In the genomic region with DNA sequence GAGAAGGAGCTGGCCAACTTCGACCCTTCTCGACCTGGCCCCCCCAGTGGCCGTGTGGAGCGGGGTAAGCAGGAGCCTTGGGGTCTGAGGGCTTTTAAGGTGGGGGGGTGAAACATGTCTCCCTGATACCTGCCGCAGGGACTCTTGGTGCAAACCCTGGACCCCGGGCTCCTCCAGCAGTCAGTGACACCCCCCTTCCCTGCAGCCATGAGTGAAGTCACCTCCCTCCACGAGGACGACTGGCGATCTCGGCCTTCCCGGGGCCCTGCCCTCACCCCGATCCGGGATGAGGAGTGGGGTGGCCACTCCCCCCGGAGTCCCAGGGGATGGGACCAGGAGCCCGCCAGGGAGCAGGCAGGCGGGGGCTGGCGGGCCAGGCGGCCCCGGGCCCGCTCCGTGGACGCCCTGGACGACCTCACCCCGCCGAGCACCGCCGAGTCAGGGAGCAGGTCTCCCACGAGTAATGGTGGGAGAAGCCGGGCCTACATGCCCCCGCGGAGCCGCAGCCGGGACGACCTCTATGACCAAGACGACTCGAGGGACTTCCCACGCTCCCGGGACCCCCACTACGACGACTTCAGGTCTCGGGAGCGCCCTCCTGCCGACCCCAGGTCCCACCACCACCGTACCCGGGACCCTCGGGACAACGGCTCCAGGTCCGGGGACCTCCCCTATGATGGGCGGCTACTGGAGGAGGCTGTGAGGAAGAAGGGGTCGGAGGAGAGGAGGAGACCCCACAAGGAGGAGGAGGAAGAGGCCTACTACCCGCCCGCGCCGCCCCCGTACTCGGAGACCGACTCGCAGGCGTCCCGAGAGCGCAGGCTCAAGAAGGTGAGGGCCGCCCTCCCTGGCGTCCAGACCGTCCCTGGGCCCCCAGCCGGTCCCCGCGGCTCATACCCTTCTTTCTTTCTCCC, we compare ENCODE assay signal across 1 cellular context.
TF ChIP-seq lines count a peak whose summit lies in the region.

No MANE protein-coding gene starts in this region.

TF ChIP-seq in H1, 55 proteins besides CTCF, POLR2A, EP300 and RAD21:
- TF ChIP-seq YY1 (IDR thresholded peaks at IDR 0.05; ENCODE audit: low read depth, low read length) = no peak
- TF ChIP-seq HDAC2 (IDR thresholded peaks at IDR 0.05; ENCODE audit: borderline replicate concordance in 1 of 2, low read depth in 2 of 2, low read length in 2 of 2) = no peak
- TF ChIP-seq JUND (IDR thresholded peaks at IDR 0.05; ENCODE audit: low read length) = no peak
- TF ChIP-seq, protein P1, sequence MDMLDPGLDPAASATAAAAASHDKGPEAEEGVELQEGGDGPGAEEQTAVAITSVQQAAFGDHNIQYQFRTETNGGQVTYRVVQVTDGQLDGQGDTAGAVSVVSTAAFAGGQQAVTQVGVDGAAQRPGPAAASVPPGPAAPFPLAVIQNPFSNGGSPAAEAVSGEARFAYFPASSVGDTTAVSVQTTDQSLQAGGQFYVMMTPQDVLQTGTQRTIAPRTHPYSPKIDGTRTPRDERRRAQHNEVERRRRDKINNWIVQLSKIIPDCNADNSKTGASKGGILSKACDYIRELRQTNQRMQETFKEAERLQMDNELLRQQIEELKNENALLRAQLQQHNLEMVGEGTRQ (IDR thresholded peaks at IDR 0.05; ENCODE audit: low read length) = no peak
- TF ChIP-seq, protein P2, sequence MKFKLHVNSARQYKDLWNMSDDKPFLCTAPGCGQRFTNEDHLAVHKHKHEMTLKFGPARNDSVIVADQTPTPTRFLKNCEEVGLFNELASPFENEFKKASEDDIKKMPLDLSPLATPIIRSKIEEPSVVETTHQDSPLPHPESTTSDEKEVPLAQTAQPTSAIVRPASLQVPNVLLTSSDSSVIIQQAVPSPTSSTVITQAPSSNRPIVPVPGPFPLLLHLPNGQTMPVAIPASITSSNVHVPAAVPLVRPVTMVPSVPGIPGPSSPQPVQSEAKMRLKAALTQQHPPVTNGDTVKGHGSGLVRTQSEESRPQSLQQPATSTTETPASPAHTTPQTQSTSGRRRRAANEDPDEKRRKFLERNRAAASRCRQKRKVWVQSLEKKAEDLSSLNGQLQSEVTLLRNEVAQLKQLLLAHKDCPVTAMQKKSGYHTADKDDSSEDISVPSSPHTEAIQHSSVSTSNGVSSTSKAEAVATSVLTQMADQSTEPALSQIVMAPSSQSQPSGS (IDR thresholded peaks at IDR 0.05; ENCODE audit: low read length) = no peak
- peak; percentile 47 for TF ChIP-seq POLR2AphosphoS5 (IDR thresholded peaks at IDR 0.05; ENCODE audit: low read depth, low read length)
